ENCODE assay signal across 15 cellular contexts in genomic region chr11:14073821-14074529, GRCh38.
A peak's percentile ranks its signal among the peaks of the same experiment; 100 is the strongest.
DNase-seq lines count a peak whose midpoint lies in the region; ATAC-seq and TF ChIP-seq lines count a peak whose summit lies in the region.
"Had no signal": no experiment of that assay in that cellular context is flagged by ENCODE, and none has a peak within 500 bp of the region (broad histone marks: within the 10 kb centered on the region; RNA-seq: fewer than 3 reads in every experiment).

No MANE protein-coding gene starts in this region.

- H3K27me3 ChIP-seq in CD8-positive, alpha-beta memory T cell (ENCODE audit: insufficient read depth, low read length, poor library complexity, severe bottlenecking): no peaks in the 10 kb centered on the region
- H3K27me3 ChIP-seq in neutrophil: no peaks in the 10 kb centered on the region
- H3K27me3 ChIP-seq: thyroid gland had no signal

- no peaks in the 10 kb centered on the region for H3K9me3 ChIP-seq in CD8-positive, alpha-beta memory T cell (ENCODE audit: low read length)
- no peaks in the 10 kb centered on the region for H3K9me3 ChIP-seq in neutrophil
- H3K9me3 ChIP-seq: thyroid gland had no signal

- POLR2A ChIA-PET in CD8-positive, alpha-beta memory T cell (lab: Charles Lee): no interaction called here

- H3K4me1 Mint-ChIP-seq in CD8-positive, alpha-beta memory T cell: peaks cover 32 to 55% (median 35%) of the 10 kb centered on the region in 3 donors

- H3K4me3 ChIP-seq in CD8-positive, alpha-beta memory T cell (ENCODE audit: low read length): peak overlapping the region; percentile 10
- H3K4me3 ChIP-seq in neutrophil (ENCODE audit: low read depth in 1 of 2, low read length in 1 of 2): no peak overlapping the region
- H3K4me3 ChIP-seq: dorsolateral prefrontal cortex, thyroid gland had no signal

- H3K9me3 Mint-ChIP-seq in CD8-positive, alpha-beta memory T cell: no peaks in the 10 kb centered on the region

- no peak for DNase-seq in CD8-positive, alpha-beta memory T cell
- DNase-seq in HT1080 (ENCODE audit: low read depth) (peak; percentile 6), epidermal melanocyte (ENCODE audit: insufficient read length, low spot score) (peak; percentile 49), GM19240 (ENCODE audit: insufficient read length, low spot score) (no peak)
- DNase-seq: dorsolateral prefrontal cortex; KBM-7; kidney; NCI-H146; NCI-H526 treated with DMSO at 0.1 percent for 48 hours; stimulated activated CD4-positive, alpha-beta T cell treated with anti-CD3 and anti-CD28 coated beads, Interleukin-15, amount 100 ng/mL, for 24 hours; thyroid gland had no signal

- H3K27ac Mint-ChIP-seq in CD8-positive, alpha-beta memory T cell: peak overlapping the region in 7 of 8 donors; percentile 61 to 94 (median 86)

- peaks cover 1 to 16% of the 10 kb centered on the region in 2 donors for H3K27me3 Mint-ChIP-seq in CD8-positive, alpha-beta memory T cell

- no peak overlapping the region for H3K27ac ChIP-seq in CD8-positive, alpha-beta memory T cell (ENCODE audit: low read depth, low read length)
- H3K27ac ChIP-seq in neutrophil: peak overlapping the region; percentile 52
- H3K27ac ChIP-seq: dorsolateral prefrontal cortex, thyroid gland had no signal

- no peaks in the 10 kb centered on the region for H3K36me3 ChIP-seq in CD8-positive, alpha-beta memory T cell (ENCODE audit: insufficient read depth, low read length)
- H3K36me3 ChIP-seq in neutrophil: no peaks in the 10 kb centered on the region
- H3K36me3 ChIP-seq: thyroid gland had no signal

- peak overlapping the region in 1 of 7 donors; percentile 11 for H3K4me3 Mint-ChIP-seq in CD8-positive, alpha-beta memory T cell

- CTCF ChIA-PET in CD8-positive, alpha-beta memory T cell (lab: Charles Lee): no interaction called here

- H3K4me1 ChIP-seq in CD8-positive, alpha-beta memory T cell (ENCODE audit: insufficient read depth, low read length): peaks cover 53% of the 10 kb centered on the region
- peaks cover 21 to 69% of the 10 kb centered on the region in 2 experiments for H3K4me1 ChIP-seq in neutrophil (ENCODE audit: control insufficient read depth in 1 of 2, insufficient read depth in 1 of 2, low read depth in 1 of 2, low read length in 1 of 2)
- H3K4me1 ChIP-seq: thyroid gland had no signal

- no peak for TF ChIP-seq CTCF in neutrophil (IDR thresholded peaks at IDR 0.05)

- no peak for ATAC-seq in GM18870 (IDR thresholded peaks at IDR 0.05; ENCODE audit: unreplicated experiment)
- no peak for ATAC-seq in HG03469 (IDR thresholded peaks at IDR 0.05; ENCODE audit: unreplicated experiment)
- ATAC-seq in HG03565 (IDR thresholded peaks at IDR 0.05; ENCODE audit: unreplicated experiment): no peak

- H3K36me3 Mint-ChIP-seq in CD8-positive, alpha-beta memory T cell: peaks cover 0 to 4% (median 0%) of the 10 kb centered on the region in 3 donors

Comparison
In these comparisons a context has a peak if more than half of its experiments do, and no peak if none do; other contexts are left out.
1. DNase-seq: peak in HT1080 (single experiment) and epidermal melanocyte (single experiment); none in CD8-positive, alpha-beta memory T cell (0 of 5) and GM19240 (single experiment).